Comparison of ENCODE assay signal across 1 cellular context in the genomic region with DNA sequence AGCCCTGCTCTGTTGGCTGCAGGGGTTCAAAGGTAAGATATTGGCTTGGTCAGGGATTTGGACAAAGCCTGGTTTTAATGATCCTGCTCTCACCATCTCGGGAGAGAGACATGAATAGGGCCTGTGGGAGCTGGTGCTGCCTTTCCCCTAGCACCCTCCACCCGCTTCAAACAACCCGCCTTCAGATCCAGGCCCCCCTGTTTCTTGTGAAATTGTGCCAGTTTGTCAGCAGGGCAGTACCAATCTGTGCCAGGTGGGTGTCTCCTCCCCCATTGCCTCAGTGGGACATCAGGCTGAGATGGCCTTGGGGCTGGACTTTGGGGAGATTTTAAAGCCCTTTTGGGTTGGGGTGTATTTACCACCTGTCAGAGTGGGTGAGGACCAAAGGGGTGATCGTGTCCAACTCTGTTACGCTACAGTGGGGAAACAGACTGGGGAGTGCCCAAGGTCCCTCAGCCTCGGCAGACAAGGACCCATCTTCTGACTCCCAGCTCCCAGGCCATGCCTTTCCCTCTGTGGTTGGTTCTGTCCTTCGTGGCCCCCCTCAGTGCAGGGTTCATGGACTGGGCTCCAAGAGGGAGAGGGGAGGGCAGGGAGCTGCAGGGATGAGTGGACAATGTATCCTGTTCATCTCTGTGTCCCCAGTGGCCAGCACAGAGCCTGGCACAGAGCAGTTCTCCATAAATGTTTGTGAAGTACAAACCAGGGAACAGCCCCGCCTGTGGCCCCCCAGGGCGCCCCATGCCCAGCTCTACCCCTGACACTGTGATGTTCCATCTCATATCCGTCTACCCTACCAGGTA.
TF ChIP-seq lines count a peak whose summit lies in the region.

No MANE protein-coding gene starts in this region.

TF ChIP-seq in H1, 55 proteins besides CTCF, POLR2A, EP300 and RAD21:
- TF ChIP-seq, protein P1, sequence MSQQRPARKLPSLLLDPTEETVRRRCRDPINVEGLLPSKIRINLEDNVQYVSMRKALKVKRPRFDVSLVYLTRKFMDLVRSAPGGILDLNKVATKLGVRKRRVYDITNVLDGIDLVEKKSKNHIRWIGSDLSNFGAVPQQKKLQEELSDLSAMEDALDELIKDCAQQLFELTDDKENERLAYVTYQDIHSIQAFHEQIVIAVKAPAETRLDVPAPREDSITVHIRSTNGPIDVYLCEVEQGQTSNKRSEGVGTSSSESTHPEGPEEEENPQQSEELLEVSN (IDR thresholded peaks at IDR 0.05), result no peak
- TF ChIP-seq TCF12 (IDR thresholded peaks at IDR 0.05; ENCODE audit: low read depth, low read length), result no peak
- TF ChIP-seq SIN3A (conservative IDR thresholded peaks at IDR 0.05 in 1 of 2, IDR thresholded peaks at IDR 0.05 in 1 of 2; ENCODE audit: low read depth in 1 of 2, low read length in 2 of 2), result no peak
- no peak for TF ChIP-seq RNF2 (IDR thresholded peaks at IDR 0.05; ENCODE audit: borderline replicate concordance, low read depth, low read length, missing control alignments, poor library complexity, severe bottlenecking)
- TF ChIP-seq SP1 (IDR thresholded peaks at IDR 0.05; ENCODE audit: low read depth, low read length), result no peak
- no peak for TF ChIP-seq BRCA1 (IDR thresholded peaks at IDR 0.05; ENCODE audit: low read depth, low read length)
- TF ChIP-seq CTBP2 (IDR thresholded peaks at IDR 0.05; ENCODE audit: borderline replicate concordance, insufficient read depth, insufficient read length, low read length), result no peak
- no peak for TF ChIP-seq RBBP5 (IDR thresholded peaks at IDR 0.05; ENCODE audit: borderline replicate concordance, low read depth, low read length)
- TF ChIP-seq TAF7 (optimal IDR thresholded peaks at IDR 0.05; ENCODE audit: borderline replicate concordance, low read depth, low read length), result no peak
- no peak for TF ChIP-seq TBP (IDR thresholded peaks at IDR 0.05; ENCODE audit: low read depth, low read length)
- no peak for TF ChIP-seq HDAC2 (IDR thresholded peaks at IDR 0.05; ENCODE audit: borderline replicate concordance in 1 of 2, low read depth in 2 of 2, low read length in 2 of 2)
- no peak for TF ChIP-seq RXRA (IDR thresholded peaks at IDR 0.05; ENCODE audit: insufficient read depth, low read depth, low read length)
- no peak for TF ChIP-seq CHD1 (IDR thresholded peaks at IDR 0.05; ENCODE audit: low read depth, low read length)
- TF ChIP-seq CBX8 (IDR thresholded peaks at IDR 0.05; ENCODE audit: borderline replicate concordance, low read depth, low read length), result no peak
- TF ChIP-seq KDM1A (IDR thresholded peaks at IDR 0.05; ENCODE audit: borderline replicate concordance, low read length), result no peak
